In the genomic region with DNA sequence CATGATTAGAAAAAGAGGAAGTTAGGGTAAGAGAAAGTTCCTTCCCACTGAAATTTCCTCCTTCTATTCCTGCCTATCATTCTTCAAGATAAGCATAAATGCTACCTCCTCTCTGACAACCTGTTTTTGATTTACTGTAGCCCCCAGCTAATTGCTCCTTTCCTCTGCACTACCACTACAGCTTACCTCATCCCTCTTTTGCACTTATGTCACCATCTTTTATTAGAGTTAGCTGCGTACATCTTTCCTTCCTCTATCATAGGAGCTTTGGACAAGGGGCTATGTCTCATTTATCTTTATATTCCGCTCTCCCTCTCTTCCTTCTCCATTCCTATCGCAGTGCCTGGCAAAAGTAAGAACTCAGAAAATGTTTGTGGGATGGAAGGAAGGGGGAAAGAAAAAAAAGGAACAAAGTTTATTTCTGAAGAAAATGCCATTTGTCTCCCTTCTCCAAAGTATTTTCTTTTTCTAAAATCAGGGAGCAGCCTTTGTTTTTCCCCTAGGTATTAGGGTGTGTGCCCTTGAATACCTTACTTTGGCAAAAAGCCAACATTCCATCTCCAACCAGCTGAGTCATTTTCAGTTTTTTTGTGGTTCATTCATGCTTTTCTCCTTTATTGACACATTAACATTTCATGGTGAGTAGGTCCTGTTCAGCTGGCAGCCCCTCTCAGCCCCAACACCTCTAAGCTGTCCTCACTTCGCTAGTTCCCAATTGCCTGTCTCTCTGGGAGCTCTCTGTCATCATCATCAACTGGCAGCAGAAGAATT, we compare ENCODE assay signal across 10 cellular contexts.
DNase-seq lines count a peak whose midpoint lies in the region; ATAC-seq and TF ChIP-seq lines count a peak whose summit lies in the region.
"Had no signal": no experiment of that assay in that cellular context is flagged by ENCODE, and none has a peak within 500 bp of the region (broad histone marks: within the 10 kb centered on the region; RNA-seq: fewer than 3 reads in every experiment).

No MANE protein-coding gene starts in this region.

- H4K20me1 ChIP-seq in SK-N-SH (ENCODE audit: insufficient read depth): no peaks in the 10 kb centered on the region

- no peaks in the 10 kb centered on the region for H3K36me3 Mint-ChIP-seq in activated CD8-positive, alpha-beta T cell treated with anti-CD3 and anti-CD28 coated beads, Interleukin-2, amount 10 ng/mL, durations not matched to agents 7 days and 5 days (ENCODE audit: low read depth)

- H3K4me1 Mint-ChIP-seq in activated CD8-positive, alpha-beta T cell treated with anti-CD3 and anti-CD28 coated beads, Interleukin-2, amount 10 ng/mL, durations not matched to agents 7 days and 5 days (ENCODE audit: low read depth): no peaks in the 10 kb centered on the region
- H3K4me1 Mint-ChIP-seq: activated CD4-positive, alpha-beta memory T cell treated with anti-CD3 and anti-CD28 coated beads, Interleukin-2, amount 10 ng/mL, durations not matched to agents 7 days and 5 days had no signal

- POLR2A ChIA-PET in SK-N-SH (lab: Yijun Ruan, JAX): no interaction called here
- POLR2A ChIA-PET in activated CD8-positive, alpha-beta T cell treated with anti-CD3 and anti-CD28 coated beads, Interleukin-2, amount 10 ng/mL, durations not matched to agents 7 days and 5 days (lab: Charles Lee): no interaction called here

- TF ChIP-seq EP300 in SK-N-SH (IDR thresholded peaks at IDR 0.05; ENCODE audit: borderline replicate concordance in 1 of 2, low read depth in 1 of 2, low read length in 1 of 2): no peak

- H3K9me3 ChIP-seq in SK-N-SH: no peaks in the 10 kb centered on the region

- H3K27me3 ChIP-seq in SK-N-SH (ENCODE audit: insufficient read depth): no peaks in the 10 kb centered on the region

- CTCF ChIA-PET in SK-N-SH (lab: Yijun Ruan, JAX): no interaction called here
- CTCF ChIA-PET in activated CD8-positive, alpha-beta T cell treated with anti-CD3 and anti-CD28 coated beads, Interleukin-2, amount 10 ng/mL, durations not matched to agents 7 days and 5 days (lab: Charles Lee): no interaction called here

- no peak overlapping the region for H3K4me2 ChIP-seq in SK-N-SH

- H3K79me2 ChIP-seq in SK-N-SH (ENCODE audit: insufficient read depth): no peaks in the 10 kb centered on the region

- no peak overlapping the region for H3K4me3 ChIP-seq in SK-N-SH (ENCODE audit: low read depth in 2 of 2, low read length in 1 of 2)

- peaks cover 0 to 19% of the 10 kb centered on the region in 2 experiments; a peak in 2 of 4 replicates for H3K4me1 ChIP-seq in SK-N-SH (ENCODE audit: control insufficient read depth in 1 of 2, insufficient read depth in 2 of 2, low read depth in 1 of 2, low read length in 1 of 2)

- H3K27ac Mint-ChIP-seq in activated CD8-positive, alpha-beta T cell treated with anti-CD3 and anti-CD28 coated beads, Interleukin-2, amount 10 ng/mL, durations not matched to agents 7 days and 5 days: no peak overlapping the region
- H3K27ac Mint-ChIP-seq: activated CD4-positive, alpha-beta memory T cell treated with anti-CD3 and anti-CD28 coated beads, Interleukin-2, amount 10 ng/mL, durations not matched to agents 7 days and 5 days had no signal

- DNase-seq in GDM1 (lab: John Stamatoyannopoulos, UW): peak; percentile 65
- peak; percentile 92 for DNase-seq in NCI-H1105 (lab: John Stamatoyannopoulos, UW)
- peak; percentile 14 for DNase-seq in SK-N-SH
- DNase-seq in kidney glomerular epithelial cell (lab: John Stamatoyannopoulos, UW): peak; percentile 83
- DNase-seq in activated CD8-positive, alpha-beta T cell treated with anti-CD3 and anti-CD28 coated beads, Interleukin-2, amount 10 ng/mL, durations not matched to agents 7 days and 5 days: no peak
- DNase-seq in mesenteric fat pad (ENCODE audit: low spot score): no peak
- DNase-seq in activated CD8-positive, alpha-beta memory T cell treated with anti-CD3 and anti-CD28 coated beads for 24 hours: no peak
- DNase-seq in GM13976 (ENCODE audit: low spot score): no peak
- DNase-seq: activated CD4-positive, alpha-beta memory T cell treated with anti-CD3 and anti-CD28 coated beads, Interleukin-2, amount 10 ng/mL, durations not matched to agents 7 days and 5 days; SHP77 had no signal

- H3K9ac ChIP-seq in SK-N-SH: no peak overlapping the region

- H3K27ac ChIP-seq in SK-N-SH (ENCODE audit: low read depth in 2 of 2, low read length in 1 of 2): 0 out of 4 replicates have a peak overlapping the region, but pooled peaks of 1 of the 2 experiments have one; percentile 6

- no peak overlapping the region for H2AFZ ChIP-seq in SK-N-SH (ENCODE audit: low read depth)

- H3K9me2 ChIP-seq in SK-N-SH: no peaks in the 10 kb centered on the region

- no peaks in the 10 kb centered on the region for H3K9me3 Mint-ChIP-seq in activated CD8-positive, alpha-beta T cell treated with anti-CD3 and anti-CD28 coated beads, Interleukin-2, amount 10 ng/mL, durations not matched to agents 7 days and 5 days (ENCODE audit: insufficient read depth)
- H3K9me3 Mint-ChIP-seq: activated CD4-positive, alpha-beta memory T cell treated with anti-CD3 and anti-CD28 coated beads, Interleukin-2, amount 10 ng/mL, durations not matched to agents 7 days and 5 days had no signal

- no peak for TF ChIP-seq RAD21 in SK-N-SH (IDR thresholded peaks at IDR 0.05; ENCODE audit: low read length)

- H3F3A ChIP-seq in SK-N-SH (replicated peaks; ENCODE audit: insufficient read depth): peaks cover 8% of the 10 kb centered on the region

- no peak overlapping the region for H3K4me3 Mint-ChIP-seq in activated CD8-positive, alpha-beta T cell treated with anti-CD3 and anti-CD28 coated beads, Interleukin-2, amount 10 ng/mL, durations not matched to agents 7 days and 5 days
- H3K4me3 Mint-ChIP-seq: activated CD4-positive, alpha-beta memory T cell treated with anti-CD3 and anti-CD28 coated beads, Interleukin-2, amount 10 ng/mL, durations not matched to agents 7 days and 5 days had no signal

- in situ Hi-C loops in GM13976 (cut with MboI; ENCODE audit: low sequenced_read_pairs, unreplicated experiment): no loop called here

- no peaks in the 10 kb centered on the region for H3K36me3 ChIP-seq in SK-N-SH (replicated peaks in 1 of 2; ENCODE audit: control insufficient read depth in 1 of 2, insufficient read depth in 2 of 2, low read length in 1 of 2)

- no peaks in the 10 kb centered on the region for H3K27me3 Mint-ChIP-seq in activated CD8-positive, alpha-beta T cell treated with anti-CD3 and anti-CD28 coated beads, Interleukin-2, amount 10 ng/mL, durations not matched to agents 7 days and 5 days (ENCODE audit: low read depth)
- H3K27me3 Mint-ChIP-seq: activated CD4-positive, alpha-beta memory T cell treated with anti-CD3 and anti-CD28 coated beads, Interleukin-2, amount 10 ng/mL, durations not matched to agents 7 days and 5 days had no signal

- ATAC-seq in activated CD8-positive, alpha-beta T cell treated with anti-CD3 and anti-CD28 coated beads, Interleukin-2, amount 10 ng/mL, durations not matched to agents 7 days and 5 days: no peak

- TF ChIP-seq CTCF in SK-N-SH (IDR thresholded peaks at IDR 0.05) (no peak), GM13976 (IDR thresholded peaks at IDR 0.05; ENCODE audit: borderline replicate concordance, control extremely low read depth, extremely low read depth, insufficient read depth, missing control alignments) (no peak)

- 70% methylated on average over 4 of the region's 4 CpGs for WGBS in SK-N-SH (ENCODE audit: low lambda C conversion rate)

TF ChIP-seq in SK-N-SH, 30 proteins besides CTCF, POLR2A, EP300 and RAD21:
- TF ChIP-seq TEAD4 (IDR thresholded peaks at IDR 0.05; ENCODE audit: borderline replicate concordance, insufficient read depth) (no peak), NFIC (IDR thresholded peaks at IDR 0.05; ENCODE audit: borderline replicate concordance) (peak; percentile 63; the same call in 1 of the 2 replicates), FOSL2 (IDR thresholded peaks at IDR 0.05; ENCODE audit: borderline replicate concordance, low read depth) (peak; percentile 18; the same call in 1 of the 2 replicates)

Comparison
In these comparisons a context has a peak if more than half of its experiments do, and no peak if none do; other contexts are left out.
1. DNase-seq: peak in GDM1 (single experiment), NCI-H1105 (single experiment), SK-N-SH (single experiment) and kidney glomerular epithelial cell (single experiment); none in activated CD8-positive, alpha-beta T cell treated with anti-CD3 and anti-CD28 coated beads, Interleukin-2, amount 10 ng/mL, durations not matched to agents 7 days and 5 days (single experiment), mesenteric fat pad (single experiment), activated CD8-positive, alpha-beta memory T cell treated with anti-CD3 and anti-CD28 coated beads for 24 hours (single experiment) and GM13976 (single experiment).